In the genomic region with DNA sequence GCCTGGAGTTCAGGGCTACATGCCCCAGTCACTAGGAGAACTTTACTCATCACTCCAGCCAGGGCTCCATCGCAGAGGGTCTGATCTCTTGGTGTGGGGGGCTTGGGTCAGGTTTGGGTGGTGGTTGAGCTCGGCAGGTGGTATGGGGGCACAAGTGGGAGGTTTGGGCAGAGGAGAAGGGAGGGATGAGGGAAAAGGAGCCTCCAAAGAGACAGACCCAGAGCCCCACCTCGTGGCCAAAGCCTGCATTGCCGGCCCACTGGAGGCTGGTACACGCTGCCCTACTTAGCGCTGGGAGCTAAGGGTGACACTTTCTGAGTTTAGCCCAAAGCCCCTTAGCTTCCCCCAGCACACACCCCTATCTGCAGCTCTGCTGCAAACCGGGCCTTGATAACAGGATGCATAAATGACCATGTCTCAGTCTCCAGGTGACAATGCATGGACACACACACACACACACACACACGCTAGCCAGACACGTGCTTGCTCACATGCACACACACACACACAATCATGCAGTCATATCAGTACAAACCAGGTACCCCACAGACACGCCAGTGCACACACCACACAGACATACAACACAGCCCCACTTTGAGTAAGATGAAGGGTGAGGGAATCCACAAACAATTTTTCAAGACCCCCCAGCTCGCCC, we compare ENCODE assay signal across 1 cellular context.
TF ChIP-seq lines count a peak whose summit lies in the region.

No MANE protein-coding gene starts in this region.

TF ChIP-seq in HEK293, 187 proteins besides CTCF, POLR2A, EP300 and RAD21 (continued from another document):
- TF ChIP-seq, protein P1, sequence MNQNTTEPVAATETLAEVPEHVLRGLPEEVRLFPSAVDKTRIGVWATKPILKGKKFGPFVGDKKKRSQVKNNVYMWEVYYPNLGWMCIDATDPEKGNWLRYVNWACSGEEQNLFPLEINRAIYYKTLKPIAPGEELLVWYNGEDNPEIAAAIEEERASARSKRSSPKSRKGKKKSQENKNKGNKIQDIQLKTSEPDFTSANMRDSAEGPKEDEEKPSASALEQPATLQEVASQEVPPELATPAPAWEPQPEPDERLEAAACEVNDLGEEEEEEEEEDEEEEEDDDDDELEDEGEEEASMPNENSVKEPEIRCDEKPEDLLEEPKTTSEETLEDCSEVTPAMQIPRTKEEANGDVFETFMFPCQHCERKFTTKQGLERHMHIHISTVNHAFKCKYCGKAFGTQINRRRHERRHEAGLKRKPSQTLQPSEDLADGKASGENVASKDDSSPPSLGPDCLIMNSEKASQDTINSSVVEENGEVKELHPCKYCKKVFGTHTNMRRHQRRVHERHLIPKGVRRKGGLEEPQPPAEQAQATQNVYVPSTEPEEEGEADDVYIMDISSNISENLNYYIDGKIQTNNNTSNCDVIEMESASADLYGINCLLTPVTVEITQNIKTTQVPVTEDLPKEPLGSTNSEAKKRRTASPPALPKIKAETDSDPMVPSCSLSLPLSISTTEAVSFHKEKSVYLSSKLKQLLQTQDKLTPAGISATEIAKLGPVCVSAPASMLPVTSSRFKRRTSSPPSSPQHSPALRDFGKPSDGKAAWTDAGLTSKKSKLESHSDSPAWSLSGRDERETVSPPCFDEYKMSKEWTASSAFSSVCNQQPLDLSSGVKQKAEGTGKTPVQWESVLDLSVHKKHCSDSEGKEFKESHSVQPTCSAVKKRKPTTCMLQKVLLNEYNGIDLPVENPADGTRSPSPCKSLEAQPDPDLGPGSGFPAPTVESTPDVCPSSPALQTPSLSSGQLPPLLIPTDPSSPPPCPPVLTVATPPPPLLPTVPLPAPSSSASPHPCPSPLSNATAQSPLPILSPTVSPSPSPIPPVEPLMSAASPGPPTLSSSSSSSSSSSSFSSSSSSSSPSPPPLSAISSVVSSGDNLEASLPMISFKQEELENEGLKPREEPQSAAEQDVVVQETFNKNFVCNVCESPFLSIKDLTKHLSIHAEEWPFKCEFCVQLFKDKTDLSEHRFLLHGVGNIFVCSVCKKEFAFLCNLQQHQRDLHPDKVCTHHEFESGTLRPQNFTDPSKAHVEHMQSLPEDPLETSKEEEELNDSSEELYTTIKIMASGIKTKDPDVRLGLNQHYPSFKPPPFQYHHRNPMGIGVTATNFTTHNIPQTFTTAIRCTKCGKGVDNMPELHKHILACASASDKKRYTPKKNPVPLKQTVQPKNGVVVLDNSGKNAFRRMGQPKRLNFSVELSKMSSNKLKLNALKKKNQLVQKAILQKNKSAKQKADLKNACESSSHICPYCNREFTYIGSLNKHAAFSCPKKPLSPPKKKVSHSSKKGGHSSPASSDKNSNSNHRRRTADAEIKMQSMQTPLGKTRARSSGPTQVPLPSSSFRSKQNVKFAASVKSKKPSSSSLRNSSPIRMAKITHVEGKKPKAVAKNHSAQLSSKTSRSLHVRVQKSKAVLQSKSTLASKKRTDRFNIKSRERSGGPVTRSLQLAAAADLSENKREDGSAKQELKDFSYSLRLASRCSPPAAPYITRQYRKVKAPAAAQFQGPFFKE (tag by site-specific recombination; IDR thresholded peaks at IDR 0.05; ENCODE audit: borderline replicate concordance), result 0 out of 2 replicates have a peak, but pooled peaks have one; percentile 40
- peak; percentile 76 for TF ChIP-seq ZBTB17 (tag by site-specific recombination; IDR thresholded peaks at IDR 0.05)
- peak; percentile 95 for TF ChIP-seq ZNF654 (tag by site-specific recombination; IDR thresholded peaks at IDR 0.05; ENCODE audit: low read depth)
- no peak for TF ChIP-seq KLF10 (tag by site-specific recombination; IDR thresholded peaks at IDR 0.05)
- no peak for TF ChIP-seq OVOL3 (tag by site-specific recombination; IDR thresholded peaks at IDR 0.05)
- TF ChIP-seq KLF1 (tag by site-specific recombination; IDR thresholded peaks at IDR 0.05), result 0 out of 2 replicates have a peak, but pooled peaks have one; percentile 14
- no peak for TF ChIP-seq RBAK (tag by site-specific recombination; IDR thresholded peaks at IDR 0.05)
- peak; percentile 91 for TF ChIP-seq PATZ1 (tag by site-specific recombination; IDR thresholded peaks at IDR 0.05)
- TF ChIP-seq KLF17 (tag by site-specific recombination; IDR thresholded peaks at IDR 0.05), result peak; percentile 51; the same call in 1 of the 2 replicates
- no peak for TF ChIP-seq YY2 (tag by site-specific recombination; IDR thresholded peaks at IDR 0.05)
- TF ChIP-seq ZNF629 (tag by site-specific recombination; IDR thresholded peaks at IDR 0.05), result 0 out of 2 replicates have a peak, but pooled peaks have one; percentile 24
- TF ChIP-seq ZNF341 (tag by site-specific recombination; IDR thresholded peaks at IDR 0.05; ENCODE audit: low read depth), result no peak
- TF ChIP-seq ZNF600 (tag by site-specific recombination; IDR thresholded peaks at IDR 0.05), result peak; percentile 90
- TF ChIP-seq ZNF366 (tag by site-specific recombination; conservative IDR thresholded peaks at IDR 0.05), result peak; percentile 93
- TF ChIP-seq ZFP41 (tag by site-specific recombination; IDR thresholded peaks at IDR 0.05; ENCODE audit: borderline replicate concordance), result no peak
- TF ChIP-seq GLIS2 (tag by site-specific recombination; IDR thresholded peaks at IDR 0.05), result peak; percentile 89
- no peak for TF ChIP-seq ZNF701 (tag by site-specific recombination; IDR thresholded peaks at IDR 0.05)
- TF ChIP-seq GLIS1 (tag by site-specific recombination; IDR thresholded peaks at IDR 0.05), result peak; percentile 91
- TF ChIP-seq YY1 (tag by site-specific recombination; IDR thresholded peaks at IDR 0.05), result no peak
- no peak for TF ChIP-seq ZNF302 (tag by site-specific recombination; IDR thresholded peaks at IDR 0.05; ENCODE audit: low read depth)
- TF ChIP-seq ZNF843 (tag by site-specific recombination; IDR thresholded peaks at IDR 0.05), result 0 out of 2 replicates have a peak, but pooled peaks have one; percentile 23
- no peak for TF ChIP-seq ZNF280C (tag by site-specific recombination; IDR thresholded peaks at IDR 0.05)
- TF ChIP-seq, protein P2, sequence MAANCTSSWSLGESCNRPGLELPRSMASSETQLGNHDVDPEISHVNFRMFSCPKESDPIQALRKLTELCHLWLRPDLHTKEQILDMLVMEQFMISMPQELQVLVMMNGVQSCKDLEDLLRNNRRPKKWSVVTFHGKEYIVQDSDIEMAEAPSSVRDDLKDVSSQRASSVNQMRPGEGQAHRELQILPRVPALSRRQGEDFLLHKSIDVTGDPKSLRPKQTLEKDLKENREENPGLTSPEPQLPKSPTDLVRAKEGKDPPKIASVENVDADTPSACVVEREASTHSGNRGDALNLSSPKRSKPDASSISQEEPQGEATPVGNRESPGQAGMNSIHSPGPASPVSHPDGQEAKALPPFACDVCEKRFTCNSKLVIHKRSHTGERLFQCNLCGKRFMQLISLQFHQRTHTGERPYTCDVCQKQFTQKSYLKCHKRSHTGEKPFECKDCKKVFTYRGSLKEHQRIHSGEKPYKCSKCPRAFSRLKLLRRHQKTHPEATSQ (tag by site-specific recombination; IDR thresholded peaks at IDR 0.05), result no peak
- peak; percentile 70; the same call in 1 of the 2 replicates for TF ChIP-seq ZBTB7A (tag by site-specific recombination; IDR thresholded peaks at IDR 0.05; ENCODE audit: low read depth)
- TF ChIP-seq ZNF571 (tag by site-specific recombination; IDR thresholded peaks at IDR 0.05), result no peak
- TF ChIP-seq ZNF274 (IDR thresholded peaks at IDR 0.05; ENCODE audit: low read length), result no peak
- no peak for TF ChIP-seq ZNF274 (tag by site-specific recombination; IDR thresholded peaks at IDR 0.05; ENCODE audit: borderline replicate concordance)
